26 cellular contexts compared by ENCODE assay signal in the genomic region with DNA sequence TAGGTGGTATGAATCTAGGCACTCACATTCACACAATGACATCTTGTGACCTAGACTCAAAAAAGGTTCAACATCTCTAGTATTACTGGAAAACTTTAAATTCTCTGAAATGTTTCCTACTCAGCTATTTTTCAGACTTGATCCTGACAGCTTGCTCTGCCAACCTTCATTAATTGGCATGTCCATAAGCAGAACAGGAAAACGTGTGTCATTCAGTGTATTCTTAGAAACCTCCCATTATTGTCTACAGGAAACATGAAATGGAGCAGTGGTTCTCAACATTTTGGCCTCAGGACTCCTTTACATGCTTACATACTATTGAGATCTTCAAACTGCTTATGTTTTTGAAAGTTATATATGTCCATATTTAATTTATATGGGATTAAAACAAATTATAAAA.
DNase-seq lines count a peak whose midpoint lies in the region; ATAC-seq, FAIRE-seq and TF ChIP-seq lines count a peak whose summit lies in the region.
"Had no signal": no experiment of that assay in that cellular context is flagged by ENCODE, and none has a peak within 500 bp of the region (broad histone marks: within the 10 kb centered on the region; RNA-seq: fewer than 3 reads in every experiment).

No MANE protein-coding gene starts in this region.

- H3K23ac ChIP-seq in H9 (ENCODE audit: insufficient read length, low read depth, low read length) = no peak overlapping the region

- no peaks in the 10 kb centered on the region for H3K23me2 ChIP-seq in H9 (ENCODE audit: insufficient read length, low read depth, low read length, poor library complexity, severe bottlenecking)

- no peak for TF ChIP-seq RAD21 in GM12878 (IDR thresholded peaks at IDR 0.05; ENCODE audit: insufficient read depth, low read depth, low read length)

- RAD21 ChIA-PET in GM12878 (lab: Charles Lee; ENCODE audit: unreplicated experiment) = no interaction called here

- no CpG with 5 or more reads among the region's 1 CpG for WGBS in H9 (ENCODE audit: extremely low coverage, insufficient read length, low lambda C conversion rate)
- 0% methylated on average over 1 of the region's 1 CpG for WGBS in GM12878 (ENCODE audit: insufficient coverage, insufficient replicate concordance, low lambda C conversion rate, missing lambda C conversion rate)

- H3K4me2 ChIP-seq in H9 (ENCODE audit: insufficient read depth, insufficient read length, low read length) = no peak overlapping the region
- H3K4me2 ChIP-seq in GM12878 (ENCODE audit: control insufficient read depth, insufficient read depth) = no peak overlapping the region

- no peak overlapping the region for H3K56ac ChIP-seq in H9 (ENCODE audit: insufficient read length, low read depth, low read length)

- TF ChIP-seq POLR2A in GM12878 (IDR thresholded peaks at IDR 0.05; ENCODE audit: low read depth, low read length) = no peak

- no peak overlapping the region for H2BK12ac ChIP-seq in H9 (ENCODE audit: insufficient read length, low read depth, low read length)

- no peak for TF ChIP-seq CTCF in H9 (conservative IDR thresholded peaks at IDR 0.05)
- TF ChIP-seq CTCF in GM12878 (IDR thresholded peaks at IDR 0.05 in 2 of 3, conservative IDR thresholded peaks at IDR 0.05 in 1 of 3; ENCODE audit: control insufficient read depth in 2 of 3, extremely low read depth in 1 of 3, insufficient read depth in 1 of 3, low read depth in 3 of 3, low read length in 3 of 3) = no peak
- TF ChIP-seq CTCF in lower lobe of right lung (IDR thresholded peaks at IDR 0.05) = no peak

- no peak overlapping the region for H2BK120ac ChIP-seq in H9 (ENCODE audit: low read depth, low read length, poor library complexity, severe bottlenecking)

- intact Hi-C loops in GM12878 (cut with micrococcal nuclease; ENCODE audit: unreplicated experiment) = no loop called here
- intact Hi-C loops in lower lobe of right lung (cut with DNase I) = no loop called here

- H2BK20ac ChIP-seq in H9 (ENCODE audit: low read depth, low read length, poor library complexity, severe bottlenecking) = no peak overlapping the region

- H2AFZ ChIP-seq in H9 (ENCODE audit: low read length) (no peak overlapping the region), GM12878 (ENCODE audit: control insufficient read depth, low read depth, low read length) (no peak overlapping the region)
- H2AFZ ChIP-seq: GM23248 had no signal

- CTCF ChIA-PET in GM12878 (lab: Yijun Ruan, JAX) = no interaction called here

- in situ Hi-C loops in GM12878 (cut with MboI) = no loop called here

- no peak overlapping the region for H4K5ac ChIP-seq in H9 (ENCODE audit: insufficient read length, low read depth, low read length)

- H3K36me3 ChIP-seq in GM12878 (ENCODE audit: control insufficient read depth in 2 of 2, insufficient read depth in 2 of 2, low read length in 1 of 2) = no peaks in the 10 kb centered on the region
- no peaks in the 10 kb centered on the region for H3K36me3 ChIP-seq in lower lobe of right lung

- no peak overlapping the region for H2AK5ac ChIP-seq in H9 (ENCODE audit: insufficient read length, low read length)

- no peaks in the 10 kb centered on the region for H3K36me3 Mint-ChIP-seq in H9 (ENCODE audit: insufficient read depth in 1 of 3, low read depth in 3 of 3)

- SMC1A ChIA-PET in GM12878 (lab: Charles Lee; ENCODE audit: uncharacterized antibody, unreplicated experiment) = interaction anchor here (1.6 kb wide), 1 partner anchor 18 kb away, joined by 4 read pairs; no protein-coding TSS in a partner anchor

- no peak overlapping the region for H3K4me3 ChIP-seq in GM12878
- H3K4me3 ChIP-seq in lower lobe of right lung = no peak overlapping the region
- H3K4me3 ChIP-seq: GM23248 had no signal

- H3K27me3 ChIP-seq in H9 (ENCODE audit: insufficient read depth, low read length) = no peaks in the 10 kb centered on the region
- no peaks in the 10 kb centered on the region for H3K27me3 ChIP-seq in GM12878 (replicated peaks in 1 of 2; ENCODE audit: control insufficient read depth in 2 of 2, insufficient read depth in 2 of 2, low read length in 1 of 2)
- H3K27me3 ChIP-seq in lower lobe of right lung (ENCODE audit: low read depth) = no peaks in the 10 kb centered on the region

- no peak overlapping the region; a peak in 1 of 7 replicates for H3K27ac Mint-ChIP-seq in H9

- DNase-seq in DMS 273 (lab: John Stamatoyannopoulos, UW; ENCODE audit: unreplicated experiment) (peak; percentile 17), DMS 273 treated with DMSO at 0.1 percent for 48 hours (lab: John Stamatoyannopoulos, UW) (no peak), H9 (no peak), GM12878 (ENCODE audit: low read depth, low spot score) (no peak), lung microvascular endothelial cell (ENCODE audit: low read depth in 2 of 2) (peak; percentile 82 to 89), lower lobe of right lung (no peak), EL (no peak), AG20443 (ENCODE audit: low spot score) (no peak)
- DNase-seq: GM23248, IMR-90, MM.1S, NCI-H1092, NCI-H146, NCI-H2081 treated with DMSO at 0.1 percent for 48 hours, NCI-H226, NCI-H526, PC-3, RPMI8226, SHP77 treated with DMSO at 0.1 percent for 48 hours had no signal

- H3K79me1 ChIP-seq in H9 (ENCODE audit: insufficient read depth, low read depth, low read length, poor library complexity, severe bottlenecking) = no peaks in the 10 kb centered on the region

- POLR2A ChIA-PET in GM12878 (lab: Charles Lee) = no interaction called here

- H3K14ac ChIP-seq in H9 (ENCODE audit: insufficient read depth, low read length) = no peak overlapping the region

- H2BK15ac ChIP-seq in H9 (ENCODE audit: low read depth, low read length) = no peak overlapping the region

- H3K9me3 Mint-ChIP-seq in H9 = no peaks in the 10 kb centered on the region

- H3K9ac ChIP-seq in H9 (ENCODE audit: extremely low read depth, insufficient read length, low read length) (no peak overlapping the region), GM12878 (ENCODE audit: control insufficient read depth, insufficient read depth, low read length) (no peak overlapping the region)
- H3K9ac ChIP-seq: GM23248 had no signal

- H3K79me2 ChIP-seq in H9 (ENCODE audit: insufficient read depth, low read length) (no peaks in the 10 kb centered on the region), GM12878 (ENCODE audit: control insufficient read depth, insufficient read depth, low read length) (no peaks in the 10 kb centered on the region)

- H4K8ac ChIP-seq in H9 (replicated peaks; ENCODE audit: insufficient read length, low read depth, low read length) = no peak overlapping the region

- H3K18ac ChIP-seq in H9 (ENCODE audit: insufficient read length, low read depth, low read length) = no peak overlapping the region

- peak overlapping the region; percentile 19 for H3T11ph ChIP-seq in H9 (ENCODE audit: low read length)

- no peak for FAIRE-seq in GM12878 (lab: Jason Lieb, UNC)
- FAIRE-seq: GM12892, GM18507, HTR-8/SVneo had no signal

- H3K27me3 Mint-ChIP-seq in H9 (ENCODE audit: low read depth) = no peaks in the 10 kb centered on the region

- no peak overlapping the region for H3K4me3 Mint-ChIP-seq in H9

- no peak overlapping the region for H3K4ac ChIP-seq in H9 (ENCODE audit: low read depth, low read length)

- no peak overlapping the region for H3K27ac ChIP-seq in H9 (ENCODE audit: insufficient read length, low read depth, low read length)
- H3K27ac ChIP-seq in GM12878 (ENCODE audit: control insufficient read depth, insufficient read depth) = no peak overlapping the region
- no peak overlapping the region for H3K27ac ChIP-seq in lower lobe of right lung
- H3K27ac ChIP-seq: 22Rv1, GM23248, HL-60 had no signal

- H3K4me1 Mint-ChIP-seq in H9 = no peaks in the 10 kb centered on the region

- H4K20me1 ChIP-seq in H9 (ENCODE audit: control insufficient read depth, insufficient read depth, insufficient read length) = no peaks in the 10 kb centered on the region
- no peaks in the 10 kb centered on the region for H4K20me1 ChIP-seq in GM12878 (ENCODE audit: control insufficient read depth, insufficient read depth)

- no peak for TF ChIP-seq EP300 in GM12878 (IDR thresholded peaks at IDR 0.05; ENCODE audit: borderline replicate concordance in 1 of 2, control insufficient read depth in 1 of 2, low read depth in 2 of 2, low read length in 2 of 2)

- no peak overlapping the region for H2BK5ac ChIP-seq in H9 (ENCODE audit: insufficient read length, low read length)

- no peaks in the 10 kb centered on the region for H3K4me1 ChIP-seq in H9 (ENCODE audit: insufficient read depth, low read length)
- no peaks in the 10 kb centered on the region for H3K4me1 ChIP-seq in GM12878 (ENCODE audit: control insufficient read depth, insufficient read depth, low read length)
- no peaks in the 10 kb centered on the region for H3K4me1 ChIP-seq in lower lobe of right lung

- no peak overlapping the region for H4K91ac ChIP-seq in H9 (ENCODE audit: insufficient read length, low read depth, low read length)

- no TSS peak for BruUV-seq in GM12878 (replicated peaks; lab: Mats Ljungman, UMichigan)

- H3K9me3 ChIP-seq in H9 (ENCODE audit: control insufficient read depth, low read depth, low read length) (no peaks in the 10 kb centered on the region), GM12878 (replicated peaks; ENCODE audit: control insufficient read depth, insufficient read depth, low read length) (no peaks in the 10 kb centered on the region), lower lobe of right lung (no peaks in the 10 kb centered on the region)

- ATAC-seq in GM12878 (peak; percentile 12), lower lobe of right lung (no peak)
- ATAC-seq: HCT116, PC-3, SK-N-SH treated with all-trans-retinoic acid at 6 μM for 48 hours had no signal

TF ChIP-seq in GM12878, 131 proteins besides CTCF, POLR2A, EP300 and RAD21 (continues in another document):
- TF ChIP-seq, protein P1, sequence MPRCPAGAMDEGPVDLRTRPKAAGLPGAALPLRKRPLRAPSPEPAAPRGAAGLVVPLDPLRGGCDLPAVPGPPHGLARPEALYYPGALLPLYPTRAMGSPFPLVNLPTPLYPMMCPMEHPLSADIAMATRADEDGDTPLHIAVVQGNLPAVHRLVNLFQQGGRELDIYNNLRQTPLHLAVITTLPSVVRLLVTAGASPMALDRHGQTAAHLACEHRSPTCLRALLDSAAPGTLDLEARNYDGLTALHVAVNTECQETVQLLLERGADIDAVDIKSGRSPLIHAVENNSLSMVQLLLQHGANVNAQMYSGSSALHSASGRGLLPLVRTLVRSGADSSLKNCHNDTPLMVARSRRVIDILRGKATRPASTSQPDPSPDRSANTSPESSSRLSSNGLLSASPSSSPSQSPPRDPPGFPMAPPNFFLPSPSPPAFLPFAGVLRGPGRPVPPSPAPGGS (IDR thresholded peaks at IDR 0.05; ENCODE audit: borderline replicate concordance, insufficient read depth, low read depth, low read length, poor library complexity, severe bottlenecking) = peak; percentile 64
- TF ChIP-seq KDM1A (IDR thresholded peaks at IDR 0.05; ENCODE audit: borderline replicate concordance) = no peak
- TF ChIP-seq BACH1 (IDR thresholded peaks at IDR 0.05; ENCODE audit: borderline replicate concordance) = 0 out of 2 replicates have a peak, but pooled peaks have one; percentile 18

Comparison
In these comparisons a context has a peak if more than half of its experiments do, and no peak if none do; other contexts are left out.
1. DNase-seq: peak in DMS 273 (single experiment) and lung microvascular endothelial cell (2 of 2); none in DMS 273 treated with DMSO at 0.1 percent for 48 hours (single experiment), H9 (single experiment), GM12878 (single experiment), lower lobe of right lung (single experiment), EL (single experiment) and AG20443 (single experiment).